23 cellular contexts compared by ENCODE assay signal in the genomic region with DNA sequence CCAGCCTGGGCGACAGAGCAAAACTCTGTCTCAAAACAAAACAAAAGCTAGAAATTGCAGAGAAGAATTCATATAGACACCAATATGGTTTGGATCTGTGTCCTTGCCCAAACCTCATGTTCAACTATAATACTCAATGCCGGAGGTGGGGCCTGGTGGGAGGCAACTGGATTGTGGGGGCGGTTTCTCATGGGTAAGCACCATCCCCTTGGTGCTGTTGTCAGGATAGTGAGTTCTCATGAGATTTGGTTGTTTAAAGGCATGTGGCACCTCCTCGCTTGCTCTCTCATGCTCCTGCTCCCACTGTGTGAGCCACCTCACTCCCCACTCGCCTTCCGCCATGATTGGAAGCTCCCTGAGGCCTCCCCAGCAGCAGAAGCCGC. TPM values are rescaled to one million over a fixed set of nuclear protein-coding genes. Genes with fewer than 3 reads are reported as not detected.
DNase-seq lines count a peak whose midpoint lies in the region; ATAC-seq and TF ChIP-seq lines count a peak whose summit lies in the region.
"Had no signal": no experiment of that assay in that cellular context is flagged by ENCODE, and none has a peak within 500 bp of the region (broad histone marks: within the 10 kb centered on the region; RNA-seq: fewer than 3 reads in every experiment).

No MANE protein-coding gene starts in this region.

- POLR2A ChIA-PET in Caco-2 (lab: Charles Lee) (interaction anchor here (0.7 kb wide), 1 partner anchor 163 kb away, joined by 3 read pairs; the partner anchor contains the start of gene GINS1), HEK293 (lab: Yijun Ruan, JAX) (no interaction called here), WTC11 (lab: Charles Lee) (interaction anchor here (0.9 kb wide), 1 partner anchor 15 kb away, joined by 3 read pairs; the partner anchor contains the start of gene NINL)

- CTCF ChIA-PET in Caco-2 (lab: Charles Lee): interaction anchor here (0.6 kb wide), 1 partner anchor 92 kb away, joined by 4 read pairs; no protein-coding TSS in a partner anchor
- CTCF ChIA-PET in HEK293 (lab: Yijun Ruan, JAX): no interaction called here
- CTCF ChIA-PET in WTC11 (lab: Charles Lee): no interaction called here

- H3K36me3 Mint-ChIP-seq in Caco-2 (ENCODE audit: insufficient read depth, unreplicated experiment) (peaks cover 6% of the 10 kb centered on the region), WTC11 (peaks cover 5% of the 10 kb centered on the region; the same call in 1 of the 2 replicates), nephron progenitor cell (ENCODE audit: low read depth) (peaks cover 80% of the 10 kb centered on the region)
- H3K36me3 Mint-ChIP-seq: CD14-positive monocyte had no signal

- intact Hi-C loops in Caco-2 (cut with micrococcal nuclease; ENCODE audit: unreplicated experiment) (loop anchor here (2.0 to 10.0 kb wide), 3 partner anchors 19 to 275 kb away; no protein-coding TSS in a partner anchor), heart right ventricle (cut with DNase I) (loop anchor here in 1 of 10 donors (10.0 kb wide), 1 partner anchor 75 kb away; no protein-coding TSS in a partner anchor)

- H3K27me3 Mint-ChIP-seq in Caco-2 (ENCODE audit: insufficient read depth, unreplicated experiment) (no peaks in the 10 kb centered on the region), WTC11 (ENCODE audit: low read depth) (no peaks in the 10 kb centered on the region), nephron progenitor cell (ENCODE audit: low read depth, poor library complexity) (no peaks in the 10 kb centered on the region)
- H3K27me3 Mint-ChIP-seq: CD4-positive, alpha-beta T cell had no signal

- H3K27ac ChIP-seq in HEK293 (ENCODE audit: extremely low read depth, low read depth, low read length) (no peak overlapping the region), heart right ventricle (no peak overlapping the region)
- H3K27ac ChIP-seq: A549; BLaER1 treated with 17β-estradiol and CSF1 and Interleukin-3, amounts not matched to agents 10 nM and 100 nM had no signal

- no TSS peak for BruUV-seq in Caco-2 (replicated peaks; lab: Mats Ljungman, UMichigan)

- H3K27ac Mint-ChIP-seq in Caco-2 (ENCODE audit: unreplicated experiment): peak overlapping the region; percentile 42
- H3K27ac Mint-ChIP-seq in WTC11: peak overlapping the region; percentile 54; the same call in 1 of the 2 replicates
- peak overlapping the region; percentile 60 for H3K27ac Mint-ChIP-seq in nephron progenitor cell
- H3K27ac Mint-ChIP-seq: CD4-positive, alpha-beta T cell; GM23338 had no signal

- H3K4me1 Mint-ChIP-seq in Caco-2 (ENCODE audit: low read depth, unreplicated experiment): peaks cover 7% of the 10 kb centered on the region
- H3K4me1 Mint-ChIP-seq in WTC11: peaks cover 34% of the 10 kb centered on the region
- peaks cover 56% of the 10 kb centered on the region for H3K4me1 Mint-ChIP-seq in nephron progenitor cell
- H3K4me1 Mint-ChIP-seq: CD14-positive monocyte; CD8-positive, alpha-beta memory T cell had no signal

- H3K27me3 ChIP-seq in Caco-2 (replicated peaks; ENCODE audit: control insufficient read depth, insufficient read depth, low read length) (no peaks in the 10 kb centered on the region), heart right ventricle (no peaks in the 10 kb centered on the region)
- H3K27me3 ChIP-seq: BE2C; BLaER1 treated with 17β-estradiol and CSF1 and Interleukin-3, amounts not matched to agents 10 nM and 100 nM had no signal

- ATAC-seq in WTC11 (no peak), heart right ventricle (no peak), HG03280 (IDR thresholded peaks at IDR 0.05; ENCODE audit: unreplicated experiment) (no peak)
- ATAC-seq: A549, GM23338 had no signal

- TF ChIP-seq CTCF in Caco-2 (IDR thresholded peaks at IDR 0.05; ENCODE audit: insufficient read depth in 1 of 2, low read depth in 1 of 2, low read length in 1 of 2, severe bottlenecking in 1 of 2, unreplicated experiment in 1 of 2): no peak
- TF ChIP-seq CTCF in HEK293 (tag by site-specific recombination; IDR thresholded peaks at IDR 0.05): no peak
- no peak for TF ChIP-seq CTCF in WTC11 (IDR thresholded peaks at IDR 0.05)
- TF ChIP-seq CTCF in nephron progenitor cell (IDR thresholded peaks at IDR 0.05): no peak
- TF ChIP-seq CTCF in heart right ventricle (IDR thresholded peaks at IDR 0.05): no peak

- H3K4me1 ChIP-seq in Caco-2: peaks cover 9% of the 10 kb centered on the region; the same call in 1 of the 2 replicates
- no peaks in the 10 kb centered on the region; the same call in 1 of the 2 replicates for H3K4me1 ChIP-seq in HEK293 (ENCODE audit: control insufficient read depth, insufficient read depth, low read length)
- no peaks in the 10 kb centered on the region for H3K4me1 ChIP-seq in heart right ventricle
- H3K4me1 ChIP-seq: BE2C, HAP-1 had no signal

- H3K4me3 Mint-ChIP-seq in Caco-2 (ENCODE audit: unreplicated experiment) (no peak overlapping the region), WTC11 (no peak overlapping the region), nephron progenitor cell (no peak overlapping the region)
- H3K4me3 Mint-ChIP-seq: CD14-positive monocyte; CD4-positive, alpha-beta T cell; CD8-positive, alpha-beta memory T cell; GM23338 had no signal

- 98 to 100% methylated on average over 7 of the region's 7 CpGs for WGBS in heart right ventricle, 2 donors

- H3K4me3 ChIP-seq in Caco-2 (ENCODE audit: low read depth, low read length) (no peak overlapping the region), HEK293 (ENCODE audit: low read depth, low read length) (no peak overlapping the region), heart right ventricle (no peak overlapping the region)
- H3K4me3 ChIP-seq: A549; BLaER1 treated with 17β-estradiol and CSF1 and Interleukin-3, amounts not matched to agents 10 nM and 100 nM; GM23338; HAP-1 had no signal

- H3K9me3 ChIP-seq in Caco-2 (no peaks in the 10 kb centered on the region), HEK293 (ENCODE audit: control insufficient read depth, insufficient read depth, low read depth, low read length) (no peaks in the 10 kb centered on the region), heart right ventricle (no peaks in the 10 kb centered on the region)
- H3K9me3 ChIP-seq: A549; BE2C; BLaER1 treated with 17β-estradiol and CSF1 and Interleukin-3, amounts not matched to agents 10 nM and 100 nM; HAP-1 had no signal

- no peak for DNase-seq in Caco-2
- no peak for DNase-seq in WTC11 (ENCODE audit: low spot score)
- no peak for DNase-seq in nephron progenitor cell
- DNase-seq in heart right ventricle: no peak
- no peak for DNase-seq in activated CD8-positive, alpha-beta memory T cell treated with anti-CD3 and anti-CD28 coated beads, Interleukin-2, amount 50 U/mL, for 4 hours
- no peak for DNase-seq in NCI-H69 (lab: John Stamatoyannopoulos, UW)
- DNase-seq: 8988T; ACHN; AML-193; BE2C; Calu3; CD4-positive, alpha-beta T cell; CD8-positive, alpha-beta memory T cell; DMS53; DMS79 treated with DMSO at 0.1 percent for 48 hours; GF-D8 had no signal

- no peaks in the 10 kb centered on the region; the same call in 1 of the 2 replicates for H3K36me3 ChIP-seq in Caco-2 (ENCODE audit: control insufficient read depth, insufficient read depth, low read length)
- no peaks in the 10 kb centered on the region; a peak in 1 of 3 replicates for H3K36me3 ChIP-seq in HEK293 (ENCODE audit: control insufficient read depth in 2 of 2, insufficient read depth in 1 of 2, low read length in 2 of 2)
- no peaks in the 10 kb centered on the region for H3K36me3 ChIP-seq in heart right ventricle
- H3K36me3 ChIP-seq: BE2C; BLaER1 treated with 17β-estradiol and CSF1 and Interleukin-3, amounts not matched to agents 10 nM and 100 nM; HAP-1 had no signal

- H3K9me3 Mint-ChIP-seq in Caco-2 (ENCODE audit: unreplicated experiment) (no peaks in the 10 kb centered on the region), WTC11 (no peaks in the 10 kb centered on the region), nephron progenitor cell (peaks cover 13% of the 10 kb centered on the region)
- H3K9me3 Mint-ChIP-seq: CD4-positive, alpha-beta T cell; CD8-positive, alpha-beta memory T cell; GM23338 had no signal

TF ChIP-seq in HEK293, 187 proteins besides CTCF, POLR2A, EP300 and RAD21:
- TF ChIP-seq EGR2 (tag by site-specific recombination; IDR thresholded peaks at IDR 0.05; ENCODE audit: low read depth) (peak; percentile 72), ZNF645 (tag by site-specific recombination; IDR thresholded peaks at IDR 0.05) (no peak), ZFHX2 (tag by site-specific recombination; conservative IDR thresholded peaks at IDR 0.05) (peak; percentile 77)

TF ChIP-seq in WTC11, 78 proteins besides CTCF, POLR2A, EP300 and RAD21 (continues in another document):
- TF ChIP-seq IRF1 (CRISPR knock-in tag; IDR thresholded peaks at IDR 0.05): no peak
- TF ChIP-seq PREB (CRISPR knock-in tag; IDR thresholded peaks at IDR 0.05; ENCODE audit: borderline replicate concordance): no peak
- no peak for TF ChIP-seq ZNF121 (CRISPR knock-in tag; IDR thresholded peaks at IDR 0.05)

RNA-seq across cellular contexts. Expression of gene NINL, which starts 15.2 kb away (rescaled TPM):
- total RNA-seq in Caco-2 (2022) (11.2 and 13.6 TPM in 2 replicates), WTC11 (2021) (34.4 to 36.3 TPM (median 36.0 TPM) in 3 replicates), heart right ventricle (1 to 10 TPM; 1.4 to 8.3 (median 3.8) TPM)
- polyA plus RNA-seq in heart right ventricle: 10 to 100 TPM in 1 of 2 donors, 1 to 10 TPM in 1; 1.3 to 17.9 TPM

RNA-seq across cellular contexts. Expression of gene NANP, which starts 53.7 kb away (rescaled TPM):
- total RNA-seq in Caco-2 (2022): 9.3 and 10.1 TPM in 2 replicates
- total RNA-seq in WTC11 (2021): 4.2 to 5.1 TPM (median 4.8 TPM) in 3 replicates
- total RNA-seq in heart right ventricle: 1 to 10 TPM; 1.9 to 6.2 (median 3.0) TPM
- 1 to 10 TPM; 1.7 to 3.1 TPM for polyA plus RNA-seq in heart right ventricle
